Comparison of ENCODE assay signal across 8 cellular contexts in genomic region chr13:42040730-42041016, GRCh38. TPM values are rescaled to one million over a fixed set of nuclear protein-coding genes. Genes with fewer than 3 reads are reported as not detected.
DNase-seq lines count a peak whose midpoint lies in the region; ATAC-seq, FAIRE-seq and TF ChIP-seq lines count a peak whose summit lies in the region.

No MANE protein-coding gene starts in this region.

- CTCF ChIA-PET in HepG2 (lab: Yijun Ruan, JAX; ENCODE audit: low intra/inter-chr PET ratio, low total read pairs) = no interaction called here

- DNase-seq in activated naive CD4-positive, alpha-beta T cell treated with anti-CD3 and anti-CD28 coated beads, Interleukin-2, amount 50 U/mL, for 16 hours = no peak
- DNase-seq in HepG2 (ENCODE audit: low spot score) (no peak), uterus (no peak), OCI-M1 (lab: John Stamatoyannopoulos, UW) (no peak), GM10266 (ENCODE audit: extremely low spot score) (no peak)

- ATAC-seq in HepG2 = peak; percentile 6; the same call in 1 of the 3 replicates
- no peak for ATAC-seq in HG02759 (IDR thresholded peaks at IDR 0.05; ENCODE audit: unreplicated experiment)

- intact Hi-C loops in HepG2 (cut with micrococcal nuclease; ENCODE audit: unreplicated experiment) = loop anchor here (2.0 to 5.0 kb wide), 3 partner anchors 80 to 373 kb away; partner anchors contain the start of gene VWA8
- intact Hi-C loops in uterus (cut with DNase I; ENCODE audit: low total_unique reads) = no loop called here

- H3K36me3 ChIP-seq in HepG2 (replicated peaks in 1 of 2; ENCODE audit: control insufficient read depth in 1 of 2, insufficient read depth in 2 of 2, low read length in 2 of 2) (no peaks in the 10 kb centered on the region), uterus (no peaks in the 10 kb centered on the region)

- no peak overlapping the region for H3K27ac ChIP-seq in HepG2 (ENCODE audit: extremely low read length, insufficient read depth, low read length)
- peak overlapping the region; percentile 98 to 99 for H3K27ac ChIP-seq in uterus

- no peaks in the 10 kb centered on the region for H3K79me2 ChIP-seq in HepG2 (ENCODE audit: insufficient read depth, low read length)

- TF ChIP-seq RAD21 in HepG2 (CRISPR knock-in tag; IDR thresholded peaks at IDR 0.05) = no peak

- peak overlapping the region; percentile 89 for H3K4me3 Mint-ChIP-seq in activated naive CD4-positive, alpha-beta T cell treated with anti-CD3 and anti-CD28 coated beads, Interleukin-2, amount 50 U/mL, for 24 hours
- H3K4me3 Mint-ChIP-seq in activated naive CD8-positive, alpha-beta T cell = peak overlapping the region; percentile 94

- TF ChIP-seq CTCF in HepG2 (CRISPR knock-in tag; IDR thresholded peaks at IDR 0.05) (no peak), uterus (IDR thresholded peaks at IDR 0.05) (no peak), GM10266 (IDR thresholded peaks at IDR 0.05; ENCODE audit: control insufficient read depth, insufficient read depth, low read depth, missing control alignments) (no peak)

- H3K9me3 ChIP-seq in HepG2 (ENCODE audit: low read length) (no peaks in the 10 kb centered on the region), uterus (no peaks in the 10 kb centered on the region)

- WGBS in HepG2 (ENCODE audit: low lambda C conversion rate) = 7% methylated on average over 3 of the region's 49 CpGs

- H3K4me1 ChIP-seq in HepG2 (ENCODE audit: insufficient read depth, low read length) (peaks cover 19% of the 10 kb centered on the region), uterus (no peaks in the 10 kb centered on the region)

- H4K20me1 ChIP-seq in HepG2 (ENCODE audit: insufficient read depth, low read length) = no peaks in the 10 kb centered on the region

- H3K4me2 ChIP-seq in HepG2 (ENCODE audit: low read depth, low read length) = peak overlapping the region; percentile 75

- peaks cover 25% of the 10 kb centered on the region for H3K4me1 Mint-ChIP-seq in activated naive CD4-positive, alpha-beta T cell treated with anti-CD3 and anti-CD28 coated beads, Interleukin-2, amount 50 U/mL, for 24 hours
- peaks cover 23% of the 10 kb centered on the region for H3K4me1 Mint-ChIP-seq in activated naive CD8-positive, alpha-beta T cell (ENCODE audit: low read depth)

- no peak overlapping the region for H3K27ac Mint-ChIP-seq in activated naive CD4-positive, alpha-beta T cell treated with anti-CD3 and anti-CD28 coated beads, Interleukin-2, amount 50 U/mL, for 24 hours
- H3K27ac Mint-ChIP-seq in activated naive CD8-positive, alpha-beta T cell = no peak overlapping the region

- no peaks in the 10 kb centered on the region for H3K36me3 Mint-ChIP-seq in activated naive CD4-positive, alpha-beta T cell treated with anti-CD3 and anti-CD28 coated beads, Interleukin-2, amount 50 U/mL, for 24 hours
- H3K36me3 Mint-ChIP-seq in activated naive CD8-positive, alpha-beta T cell = no peaks in the 10 kb centered on the region

- H3K27me3 Mint-ChIP-seq in activated naive CD4-positive, alpha-beta T cell treated with anti-CD3 and anti-CD28 coated beads, Interleukin-2, amount 50 U/mL, for 24 hours = no peaks in the 10 kb centered on the region
- no peaks in the 10 kb centered on the region for H3K27me3 Mint-ChIP-seq in activated naive CD8-positive, alpha-beta T cell

- no peak overlapping the region for H3K9ac ChIP-seq in HepG2 (ENCODE audit: insufficient read depth, low read depth, low read length)

- BruUV-seq in HepG2 (replicated peaks; lab: Mats Ljungman, UMichigan) = no TSS peak

- H3K27me3 ChIP-seq in HepG2 (ENCODE audit: control insufficient read depth in 1 of 2, insufficient read depth in 2 of 2, low read length in 2 of 2) (peaks cover 8 to 44% of the 10 kb centered on the region in 2 experiments; a peak in 4 of 5 replicates), uterus (no peaks in the 10 kb centered on the region)

- TF ChIP-seq POLR2A in HepG2 (IDR thresholded peaks at IDR 0.05; ENCODE audit: insufficient read depth in 1 of 2, low read depth in 2 of 2, low read length in 2 of 2) (no peak), uterus (IDR thresholded peaks at IDR 0.05) (no peak)

- no peak overlapping the region for H2AFZ ChIP-seq in HepG2 (ENCODE audit: low read length)

- TF ChIP-seq EP300 in HepG2 (IDR thresholded peaks at IDR 0.05; ENCODE audit: low read depth in 2 of 2, low read length in 2 of 2) (no peak), HepG2 (CRISPR knock-in tag; IDR thresholded peaks at IDR 0.05; ENCODE audit: borderline replicate concordance) (no peak)

- in situ Hi-C loops in HepG2 (cut with HindIII; ENCODE audit: extremely low pct_ligation_motif_present, low pct_unique_long_range_greater_than_20kb) = no loop called here

- no peak for FAIRE-seq in HepG2 (lab: Jason Lieb, UNC)

- POLR2A ChIA-PET in HepG2 (lab: Yijun Ruan, JAX) = no interaction called here

- peak overlapping the region; percentile 50 to 71 (median 61); a peak in 4 of 6 replicates for H3K4me3 ChIP-seq in HepG2 (replicated peaks in 1 of 3; ENCODE audit: insufficient read depth in 1 of 3, low read depth in 2 of 3, low read length in 3 of 3)
- H3K4me3 ChIP-seq in uterus = peak overlapping the region; percentile 85 to 86

- H3K9me3 Mint-ChIP-seq in activated naive CD4-positive, alpha-beta T cell treated with anti-CD3 and anti-CD28 coated beads, Interleukin-2, amount 50 U/mL, for 24 hours = peaks cover 8% of the 10 kb centered on the region
- peaks cover 5% of the 10 kb centered on the region for H3K9me3 Mint-ChIP-seq in activated naive CD8-positive, alpha-beta T cell (ENCODE audit: low read depth)

TF ChIP-seq in HepG2, 621 proteins besides CTCF, POLR2A, EP300 and RAD21 (continues in another document):
- TF ChIP-seq MIXL1 (CRISPR knock-in tag; IDR thresholded peaks at IDR 0.05) (no peak), SCMH1 (CRISPR knock-in tag; IDR thresholded peaks at IDR 0.05; ENCODE audit: borderline replicate concordance) (no peak), HNRNPUL1 (IDR thresholded peaks at IDR 0.05; ENCODE audit: low read depth, low read length) (no peak), SKIL (CRISPR knock-in tag; IDR thresholded peaks at IDR 0.05; ENCODE audit: borderline replicate concordance) (no peak), ZBTB3 (CRISPR knock-in tag; IDR thresholded peaks at IDR 0.05; ENCODE audit: borderline replicate concordance, low read depth) (no peak), SP140L (CRISPR knock-in tag; IDR thresholded peaks at IDR 0.05; ENCODE audit: borderline replicate concordance) (no peak)

RNA-seq across cellular contexts. Expression of gene DGKH, which starts 7.8 kb away (rescaled TPM):
- total RNA-seq in HepG2 (2016; rRNA removed; fragmentation: Illumina TruSeq; extraction: Trizol) (0.06 and 0.13 TPM in 2 replicates), uterus (10 to 100 TPM; 18.8 to 50.0 (median 36.5) TPM)
- not detected in 2 replicates for total RNA-seq in HepG2 (2016; cell fraction: cytosol; rRNA removed; fragmentation: Illumina TruSeq; extraction: Trizol; ENCODE audit: low read depth)
- 0.02 and 0.04 TPM in 2 replicates for total RNA-seq in HepG2 (2016; cell fraction: insoluble cytoplasmic fraction; rRNA removed; fragmentation: Illumina TruSeq; extraction: Trizol)
- total RNA-seq in HepG2 (2016; cell fraction: membrane; rRNA removed; fragmentation: Illumina TruSeq; extraction: Trizol) = 0.09 TPM in 1 of 2 replicates, not detected in the other
- 0.09 and 0.60 TPM in 2 replicates for total RNA-seq in HepG2 (2016; cell fraction: nucleus; rRNA removed; fragmentation: Illumina TruSeq; extraction: Trizol)
- 0.01 and 0.05 TPM in 2 replicates for polyA plus RNA-seq in HepG2 (2011; rRNA removed)
- polyA plus RNA-seq in HepG2 (2011; cell fraction: cytosol; rRNA removed) = 0.01 and 0.04 TPM in 2 replicates
- polyA plus RNA-seq in HepG2 (2011; cell fraction: nucleus; rRNA removed) = 0.09 and 0.10 TPM in 2 replicates
- polyA plus RNA-seq in HepG2 (2012) = 0.01 TPM in 2 replicates
- polyA plus RNA-seq in HepG2 (2016; cell fraction: cytosol; fragmentation: Illumina TruSeq; extraction: Trizol; ENCODE audit: low read depth) = not detected in 2 replicates
- 0.03 and 0.04 TPM in 2 replicates for polyA plus RNA-seq in HepG2 (2016; cell fraction: insoluble cytoplasmic fraction; fragmentation: Illumina TruSeq; extraction: Trizol; ENCODE audit: low read depth)
- polyA plus RNA-seq in HepG2 (2016; cell fraction: membrane; fragmentation: Illumina TruSeq; extraction: Trizol; ENCODE audit: low read depth) = 0.16 TPM in 1 of 2 replicates, not detected in the other
- polyA plus RNA-seq in HepG2 (2016; cell fraction: nucleus; fragmentation: Illumina TruSeq; extraction: Trizol; ENCODE audit: insufficient read depth, low read depth) = 0.07 and 0.16 TPM in 2 replicates
- 0.18 and 12.6 TPM in 2 replicates for polyA minus RNA-seq in HepG2 (2011; rRNA and poly(A)+ RNA removed; ENCODE audit: low replicate concordance)
- under 0.01 and 0.10 TPM in 2 replicates for polyA minus RNA-seq in HepG2 (2011; cell fraction: cytosol; rRNA and poly(A)+ RNA removed)
- polyA minus RNA-seq in HepG2 (2011; cell fraction: nucleus; rRNA and poly(A)+ RNA removed) = 0.12 and 0.39 TPM in 2 replicates

Comparison
In these comparisons a context has a peak if more than half of its experiments do, and no peak if none do; other contexts are left out.
1. RNA of gene DGKH, which starts 7.8 kb away (total RNA-seq): 18.8 to 50.0 TPM in uterus; 0.02 to 0.60 TPM in HepG2; every median in the first group is over 10 times any median in the second.